In genomic region chrX:24190500-24191156, GRCh38 we compare ENCODE assay signal across 12 cellular contexts. TPM values are rescaled to one million over a fixed set of nuclear protein-coding genes. Genes with fewer than 3 reads are reported as not detected.
A peak's percentile ranks its signal among the peaks of the same experiment; 100 is the strongest.
DNase-seq lines count a peak whose midpoint lies in the region; ATAC-seq, FAIRE-seq and TF ChIP-seq lines count a peak whose summit lies in the region.
"Had no signal": no experiment of that assay in that cellular context is flagged by ENCODE, and none has a peak within 500 bp of the region (broad histone marks: within the 10 kb centered on the region; RNA-seq: fewer than 3 reads in every experiment).

No MANE protein-coding gene starts in this region.

- H3K9me3 ChIP-seq in K562 (replicated peaks; ENCODE audit: control insufficient read depth, insufficient read depth, low read depth, low read length) (no peaks in the 10 kb centered on the region), liver (ENCODE audit: control insufficient read depth in 4 of 4, low read length in 3 of 4) (no peaks in the 10 kb centered on the region)

- POLR2A ChIA-PET in K562 (lab: Yijun Ruan, JAX) = interaction anchor here (0.9 to 1.3 kb wide), 2 partner anchors 10 to 15 kb away, joined by 3 to 7 read pairs; no protein-coding TSS in a partner anchor

- H2AFZ ChIP-seq in ACC112 (ENCODE audit: low read length, unreplicated experiment) = no peak overlapping the region
- H2AFZ ChIP-seq in K562 (ENCODE audit: low read depth, low read length) = no peak overlapping the region

- no TSS peak for BruUV-seq in K562 (replicated peaks; lab: Mats Ljungman, UMichigan)

- TF ChIP-seq POLR2A in GM12892 (IDR thresholded peaks at IDR 0.05; ENCODE audit: low read depth, low read length) (no peak), K562 (conservative IDR thresholded peaks at IDR 0.05) (no peak)

- peak overlapping the region; percentile 18; the same call in 1 of the 2 replicates for H3K27ac ChIP-seq in ACC112 (ENCODE audit: low read depth, low read length)
- no peak overlapping the region for H3K27ac ChIP-seq in K562 (ENCODE audit: extremely low read depth, low read depth, low read length)
- peak overlapping the region; percentile 76 to 96 for H3K27ac ChIP-seq in liver (ENCODE audit: low read depth in 1 of 2, low read length in 2 of 2)

- H3K9ac ChIP-seq in K562 (ENCODE audit: insufficient read depth in 1 of 2, low read depth in 2 of 2, low read length in 2 of 2) (no peak overlapping the region), liver (ENCODE audit: low read depth in 1 of 2, low read length in 2 of 2) (peak overlapping the region; percentile 15 to 80)

- H3K79me2 ChIP-seq in ACC112 (ENCODE audit: control insufficient read depth, insufficient read depth, low read length, unreplicated experiment) (peaks cover 89% of the 10 kb centered on the region), K562 (ENCODE audit: control insufficient read depth, insufficient read depth, low read length) (peaks cover 88% of the 10 kb centered on the region)

- H4K20me1 ChIP-seq in K562 (replicated peaks; ENCODE audit: control insufficient read depth, insufficient read depth, low read length) = no peaks in the 10 kb centered on the region

- WGBS in K562 (ENCODE audit: insufficient coverage, low coverage, missing lambda C conversion rate) = 74% methylated on average over 2 of the region's 2 CpGs
- WGBS in liver = 25% methylated on average over 2 of the region's 2 CpGs

- no peak; the same call in 1 of the 3 replicates for ATAC-seq in K562
- ATAC-seq: left ventricle myocardium superior had no signal

- TF ChIP-seq CTCF in K562 (IDR thresholded peaks at IDR 0.05 in 2 of 3, conservative IDR thresholded peaks at IDR 0.05 in 1 of 3; ENCODE audit: insufficient read depth in 2 of 3, low read depth in 1 of 3, low read length in 3 of 3) (no peak), liver (IDR thresholded peaks at IDR 0.05; ENCODE audit: low read depth, low read length, missing input control) (no peak)

- no peak for TF ChIP-seq RAD21 in K562 (CRISPR knock-in tag; conservative IDR thresholded peaks at IDR 0.05 in 1 of 2, IDR thresholded peaks at IDR 0.05 in 1 of 2)
- peak in 1 of 2 donors; percentile 44 for TF ChIP-seq RAD21 in liver (IDR thresholded peaks at IDR 0.05)

- peaks cover 5% of the 10 kb centered on the region for H3K4me1 ChIP-seq in ACC112 (ENCODE audit: control insufficient read depth, insufficient read depth, low read length, unreplicated experiment)
- peaks cover 2% of the 10 kb centered on the region in 2 experiments; a peak in 1 of 5 replicates for H3K4me1 ChIP-seq in K562 (replicated peaks in 1 of 2; ENCODE audit: control insufficient read depth in 2 of 2, insufficient read depth in 2 of 2, low read length in 2 of 2)
- peaks cover 4 to 72% (median 64%) of the 10 kb centered on the region in 4 donors for H3K4me1 ChIP-seq in liver (ENCODE audit: control insufficient read depth in 4 of 4, insufficient read depth in 4 of 4, low read length in 3 of 4)

- in situ Hi-C loops in K562 (cut with MboI) = no loop called here

- H3K36me3 ChIP-seq in ACC112 (ENCODE audit: insufficient read depth, low read length) = peaks cover 8% of the 10 kb centered on the region; the same call in 1 of the 2 replicates
- H3K36me3 ChIP-seq in K562 (ENCODE audit: control insufficient read depth, insufficient read depth, low read length) = peaks cover 21% of the 10 kb centered on the region
- H3K36me3 ChIP-seq in liver (ENCODE audit: control insufficient read depth in 4 of 4, insufficient read depth in 3 of 4, low read depth in 1 of 4, low read length in 3 of 4) = no peaks in the 10 kb centered on the region

- TF ChIP-seq EP300 in K562 (IDR thresholded peaks at IDR 0.05; ENCODE audit: low read length) = no peak

- H3K4me3 ChIP-seq in ACC112 (ENCODE audit: low read depth, low read length) (no peak overlapping the region), K562 (no peak overlapping the region), liver (ENCODE audit: low read depth in 1 of 3, low read length in 3 of 3) (peak overlapping the region; percentile 50 to 83 (median 61))

- no peaks in the 10 kb centered on the region for H3K9me1 ChIP-seq in K562 (ENCODE audit: control insufficient read depth, insufficient read depth, low read length)

- no peaks in the 10 kb centered on the region for H3K27me3 ChIP-seq in ACC112 (ENCODE audit: insufficient read depth, low read length)
- no peaks in the 10 kb centered on the region; a peak in 1 of 5 replicates for H3K27me3 ChIP-seq in K562 (ENCODE audit: control insufficient read depth in 2 of 2, insufficient read depth in 2 of 2, low read length in 2 of 2)
- H3K27me3 ChIP-seq in liver (ENCODE audit: control insufficient read depth in 4 of 4, insufficient read depth in 4 of 4, low read length in 3 of 4) = no peaks in the 10 kb centered on the region

- intact Hi-C loops in K562 (cut with micrococcal nuclease) = no loop called here

- CTCF ChIA-PET in K562 (lab: Yijun Ruan, JAX; ENCODE audit: low intra/inter-chr PET ratio) = no interaction called here

- FAIRE-seq in GM12892 (lab: Jason Lieb, UNC) (peak; percentile 51), K562 (lab: Jason Lieb, UNC) (peak; percentile 51)

- H3K4me2 ChIP-seq in K562 (ENCODE audit: insufficient read depth, low read length) = no peak overlapping the region

- DNase-seq in GM12892 (ENCODE audit: insufficient read length) (no peak), K562 (ENCODE audit: extremely low read depth in 1 of 4, low spot score in 3 of 4) (no peak), T-helper 9 cell (no peak), OCI-M2 (lab: John Stamatoyannopoulos, UW; ENCODE audit: unreplicated experiment) (no peak), superior temporal gyrus (ENCODE audit: extremely low spot score) (no peak), HUDEP-2 (lab: John Stamatoyannopoulos, UW; ENCODE audit: unreplicated experiment in 76 of 76) (no peak)
- DNase-seq: activated T-cell treated with anti-CD3 and anti-CD28 coated beads, Interleukin-2, amount 50 U/mL, for 48 hours; C1 segment of cervical spinal cord; left ventricle myocardium superior; NCI-H2227 treated with DMSO at 0.1 percent for 48 hours had no signal

TF ChIP-seq in K562, 482 proteins besides CTCF, POLR2A, EP300 and RAD21:
- TF ChIP-seq PKNOX1 (IDR thresholded peaks at IDR 0.05) = peak; percentile 22; the same call in 1 of the 2 replicates
- TF ChIP-seq PHF21A (IDR thresholded peaks at IDR 0.05; ENCODE audit: borderline replicate concordance, low read depth) = no peak

TF ChIP-seq in liver, 16 proteins besides CTCF, POLR2A, EP300 and RAD21 (continues in another document):
- peak; percentile 75 for TF ChIP-seq SP1 (IDR thresholded peaks at IDR 0.05)
- peak; percentile 57 to 94 for TF ChIP-seq JUND (IDR thresholded peaks at IDR 0.05)
- no peak for TF ChIP-seq NR2F2 (IDR thresholded peaks at IDR 0.05)
- peak; percentile 45 for TF ChIP-seq REST (IDR thresholded peaks at IDR 0.05)
- TF ChIP-seq, protein P1, sequence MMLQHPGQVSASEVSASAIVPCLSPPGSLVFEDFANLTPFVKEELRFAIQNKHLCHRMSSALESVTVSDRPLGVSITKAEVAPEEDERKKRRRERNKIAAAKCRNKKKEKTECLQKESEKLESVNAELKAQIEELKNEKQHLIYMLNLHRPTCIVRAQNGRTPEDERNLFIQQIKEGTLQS (IDR thresholded peaks at IDR 0.05) = peak; percentile 28
- TF ChIP-seq FOXA1 (IDR thresholded peaks at IDR 0.05) = peak; percentile 21
- TF ChIP-seq YY1 (IDR thresholded peaks at IDR 0.05) = peak; percentile 61
- no peak for TF ChIP-seq GABPA (IDR thresholded peaks at IDR 0.05 in 1 of 2, conservative IDR thresholded peaks at IDR 0.05 in 1 of 2)

RNA-seq across cellular contexts. Expression of gene ZFX, which starts 41.1 kb away (rescaled TPM):
- polyA plus RNA-seq in GM12892 (2012; ENCODE audit: missing spikeins) = 19.5 TPM
- total RNA-seq in K562 (2011; cell fraction: chromatin; rRNA removed; ENCODE audit: low replicate concordance) = 40.4 and 55.0 TPM in 2 replicates
- total RNA-seq in K562 (2011; cell fraction: nucleolus; rRNA removed) = 17.5 and 22.0 TPM in 2 replicates
- 25.4 and 31.0 TPM in 2 replicates for total RNA-seq in K562 (2011; cell fraction: nucleoplasm; rRNA removed)
- 11.4 and 12.0 TPM in 2 replicates for total RNA-seq in K562 (2014; rRNA removed)
- 20.2 and 24.8 TPM in 2 replicates for total RNA-seq in K562 (2014; rRNA removed; fragmentation: Illumina TruSeq; extraction: Trizol)
- 20.3 and 23.1 TPM in 2 replicates for total RNA-seq in K562 (2015; rRNA removed; fragmentation: Illumina TruSeq; extraction: Trizol)
- total RNA-seq in K562 (2021) = 24.0 and 25.2 TPM in 2 replicates
- 13.6 and 13.7 TPM in 2 replicates for polyA plus RNA-seq in K562 (2011; rRNA removed)
- polyA plus RNA-seq in K562 (2011; cell fraction: cytosol; rRNA removed) = 2.8 and 6.1 TPM in 2 replicates
- 11.4 and 13.8 TPM in 2 replicates for polyA plus RNA-seq in K562 (2011; cell fraction: nucleus; rRNA removed)
- polyA plus RNA-seq in K562 (2012) = 6.3 and 8.7 TPM in 2 replicates
- 7.7 and 8.4 TPM in 2 replicates for polyA plus RNA-seq in K562 (2014; fragmentation: Illumina TruSeq; extraction: Trizol)
- polyA plus RNA-seq in K562 (2014; fragmentation: Nextera tagmentation; extraction: Ambion mirVana) = 1 to 10 TPM; 5.3 to 9.9 TPM
- polyA plus RNA-seq in K562 (2014; rRNA removed) = 6.1 and 7.7 TPM in 2 replicates
- 88.2 and 103 TPM in 2 replicates for polyA minus RNA-seq in K562 (2011; rRNA and poly(A)+ RNA removed)
- 21.0 and 24.4 TPM in 2 replicates for polyA minus RNA-seq in K562 (2011; cell fraction: cytosol; rRNA and poly(A)+ RNA removed)
- 15.1 and 21.5 TPM in 2 replicates for polyA minus RNA-seq in K562 (2011; cell fraction: nucleus; rRNA and poly(A)+ RNA removed)
- total RNA-seq in liver = 10 to 100 TPM; 28.2 to 50.0 TPM
- polyA plus RNA-seq in liver = 1 to 10 TPM; 3.8 to 9.7 TPM

Comparison
In these comparisons a context has a peak if more than half of its experiments do, and no peak if none do; other contexts are left out.
1. H3K4me3 ChIP-seq: peak in liver (3 of 3); none in ACC112 (single experiment) and K562 (single experiment).
2. H3K9ac ChIP-seq: peak in liver (2 of 2); none in K562 (0 of 2).